Comparison of ENCODE assay signal across 10 cellular contexts in genomic region chrX:3518870-3519269, GRCh38.
A peak's percentile ranks its signal among the peaks of the same experiment; 100 is the strongest.
DNase-seq lines count a peak whose midpoint lies in the region; ATAC-seq and TF ChIP-seq lines count a peak whose summit lies in the region.
"Had no signal": no experiment of that assay in that cellular context is flagged by ENCODE, and none has a peak within 500 bp of the region (broad histone marks: within the 10 kb centered on the region; RNA-seq: fewer than 3 reads in every experiment).

No MANE protein-coding gene starts in this region.

- H3K27me3 Mint-ChIP-seq in osteocyte (ENCODE audit: unreplicated experiment) (no peaks in the 10 kb centered on the region), type B pancreatic cell (peaks cover 4% of the 10 kb centered on the region)
- no peaks in the 10 kb centered on the region for H3K27me3 Mint-ChIP-seq in activated T-cell treated with anti-CD3 and anti-CD28 coated beads, Interleukin-2, amount 50 U/mL, for 4 hours (ENCODE audit: low read depth)
- H3K27me3 Mint-ChIP-seq: activated T-helper 17 cell treated with anti-CD3 and anti-CD28 coated beads, Interleukin-2, amount 50 U/mL, for 72 hours; T-cell had no signal

- no peak overlapping the region for H3K27ac Mint-ChIP-seq in osteocyte (ENCODE audit: unreplicated experiment)
- H3K27ac Mint-ChIP-seq in type B pancreatic cell, result no peak overlapping the region
- H3K27ac Mint-ChIP-seq: activated T-helper 17 cell treated with anti-CD3 and anti-CD28 coated beads, Interleukin-2, amount 50 U/mL, for 72 hours; T-cell had no signal

- ATAC-seq in activated T-cell treated with anti-CD3 and anti-CD28 coated beads, Interleukin-2, amount 50 U/mL, for 4 hours, result no peak
- ATAC-seq: activated T-helper 17 cell treated with anti-CD3 and anti-CD28 coated beads, Interleukin-2, amount 50 U/mL, for 72 hours; T-cell had no signal

- H3K4me3 ChIP-seq in Peyer's patch, result no peak overlapping the region
- peak overlapping the region; percentile 16 for H3K4me3 ChIP-seq in fibroblast of mammary gland (ENCODE audit: control insufficient read depth, low read depth, low read length)

- H3K27me3 ChIP-seq in Peyer's patch, result no peaks in the 10 kb centered on the region

- no peak for TF ChIP-seq CTCF in Peyer's patch (IDR thresholded peaks at IDR 0.05)
- no peak for TF ChIP-seq CTCF in fibroblast of mammary gland (conservative IDR thresholded peaks at IDR 0.05; ENCODE audit: control insufficient read depth, insufficient read depth, low read depth, low read length)
- TF ChIP-seq CTCF in osteocyte (IDR thresholded peaks at IDR 0.05), result no peak
- no peak for TF ChIP-seq CTCF in type B pancreatic cell (conservative IDR thresholded peaks at IDR 0.05)

- DNase-seq in EL (peak; percentile 92), Peyer's patch (peak in 2 of 3 donors; percentile 16 to 47), fibroblast of mammary gland (ENCODE audit: low read depth) (peak; percentile 98), osteocyte (ENCODE audit: extremely low spot score, unreplicated experiment) (peak; percentile 86), type B pancreatic cell (ENCODE audit: extremely low spot score, unreplicated experiment) (no peak)
- no peak for DNase-seq in activated T-cell treated with anti-CD3 and anti-CD28 coated beads, Interleukin-2, amount 50 U/mL, for 4 hours
- no peak for DNase-seq in stimulated activated CD4-positive, alpha-beta T cell treated with anti-CD3 and anti-CD28 coated beads, Interleukin-12 subunit alpha, Interleukin-12 subunit beta, amount 100 ng/mL, for 4 hours
- DNase-seq in activated CD4-positive, alpha-beta T cell treated with anti-CD3 and anti-CD28 coated beads for 4 hours, result no peak
- DNase-seq: T-cell had no signal

- TF ChIP-seq POLR2A in Peyer's patch (IDR thresholded peaks at IDR 0.05), result no peak

- H3K36me3 Mint-ChIP-seq in osteocyte (ENCODE audit: unreplicated experiment) (no peaks in the 10 kb centered on the region), type B pancreatic cell (no peaks in the 10 kb centered on the region)
- no peaks in the 10 kb centered on the region for H3K36me3 Mint-ChIP-seq in activated T-cell treated with anti-CD3 and anti-CD28 coated beads, Interleukin-2, amount 50 U/mL, for 4 hours (ENCODE audit: insufficient read depth)
- H3K36me3 Mint-ChIP-seq: T-cell had no signal

- H3K9me3 Mint-ChIP-seq in osteocyte (ENCODE audit: unreplicated experiment), result no peaks in the 10 kb centered on the region
- peaks cover 5% of the 10 kb centered on the region for H3K9me3 Mint-ChIP-seq in activated T-cell treated with anti-CD3 and anti-CD28 coated beads, Interleukin-2, amount 50 U/mL, for 4 hours
- peaks cover 4% of the 10 kb centered on the region for H3K9me3 Mint-ChIP-seq in type B pancreatic cell
- H3K9me3 Mint-ChIP-seq: activated T-helper 17 cell treated with anti-CD3 and anti-CD28 coated beads, Interleukin-2, amount 50 U/mL, for 72 hours had no signal

- H3K9me3 ChIP-seq in Peyer's patch, result no peaks in the 10 kb centered on the region

- H3K4me1 Mint-ChIP-seq in osteocyte (ENCODE audit: unreplicated experiment) (peaks cover 40% of the 10 kb centered on the region), type B pancreatic cell (ENCODE audit: unreplicated experiment) (peaks cover 6% of the 10 kb centered on the region)
- H3K4me1 Mint-ChIP-seq in activated T-cell treated with anti-CD3 and anti-CD28 coated beads, Interleukin-2, amount 50 U/mL, for 4 hours (ENCODE audit: low read depth), result no peaks in the 10 kb centered on the region
- H3K4me1 Mint-ChIP-seq: activated T-helper 17 cell treated with anti-CD3 and anti-CD28 coated beads, Interleukin-2, amount 50 U/mL, for 72 hours; T-cell had no signal

- H3K4me3 Mint-ChIP-seq in osteocyte (ENCODE audit: unreplicated experiment), result peak overlapping the region; percentile 28
- no peak overlapping the region for H3K4me3 Mint-ChIP-seq in activated T-cell treated with anti-CD3 and anti-CD28 coated beads, Interleukin-2, amount 50 U/mL, for 4 hours
- H3K4me3 Mint-ChIP-seq in type B pancreatic cell, result no peak overlapping the region
- H3K4me3 Mint-ChIP-seq: activated T-helper 17 cell treated with anti-CD3 and anti-CD28 coated beads, Interleukin-2, amount 50 U/mL, for 72 hours; T-cell had no signal

- no peaks in the 10 kb centered on the region for H3K4me1 ChIP-seq in Peyer's patch

- no peak overlapping the region for H3K27ac ChIP-seq in Peyer's patch

- H3K36me3 ChIP-seq in Peyer's patch, result no peaks in the 10 kb centered on the region

Comparison
In these comparisons a context has a peak if more than half of its experiments do, and no peak if none do; other contexts are left out.
1. DNase-seq: peak in EL (single experiment), Peyer's patch (2 of 3), fibroblast of mammary gland (single experiment) and osteocyte (single experiment); none in activated T-cell treated with anti-CD3 and anti-CD28 coated beads, Interleukin-2, amount 50 U/mL, for 4 hours (single experiment), stimulated activated CD4-positive, alpha-beta T cell treated with anti-CD3 and anti-CD28 coated beads, Interleukin-12 subunit alpha, Interleukin-12 subunit beta, amount 100 ng/mL, for 4 hours (single experiment), activated CD4-positive, alpha-beta T cell treated with anti-CD3 and anti-CD28 coated beads for 4 hours (0 of 2) and type B pancreatic cell (single experiment).